In genomic region chr3:9749333-9749662, GRCh38 we compare ENCODE assay signal across 8 cellular contexts. TPM values are rescaled to one million over a fixed set of nuclear protein-coding genes. Genes with fewer than 3 reads are reported as not detected.
A peak's percentile ranks its signal among the peaks of the same experiment; 100 is the strongest.
DNase-seq lines count a peak whose midpoint lies in the region; TF ChIP-seq lines count a peak whose summit lies in the region.

No MANE protein-coding gene starts in this region.

- POLR2A ChIA-PET in PC-9 (lab: Charles Lee; ENCODE audit: unreplicated experiment): interaction anchor here (0.6 to 0.7 kb wide), 2 partner anchors 60 to 710 kb away, joined by 4 to 5 read pairs; no protein-coding TSS in a partner anchor

- H3K4me1 ChIP-seq in PC-9 (replicated peaks; ENCODE audit: insufficient read depth) (peaks cover 14% of the 10 kb centered on the region), osteoblast (ENCODE audit: insufficient read depth, low read length) (peaks cover 37% of the 10 kb centered on the region)

- H3K9me2 ChIP-seq in PC-9 (ENCODE audit: insufficient read depth): no peaks in the 10 kb centered on the region

- DNase-seq in Calu3: no peak
- DNase-seq in PC-9: no peak
- peak; percentile 45 for DNase-seq in epidermal melanocyte (ENCODE audit: insufficient read length, low spot score)
- peak; percentile 92 for DNase-seq in osteoblast (ENCODE audit: insufficient read length, low spot score, missing footprints)
- DNase-seq in G401 (ENCODE audit: low spot score): no peak
- DNase-seq in OCI-M2 (lab: John Stamatoyannopoulos, UW; ENCODE audit: unreplicated experiment): no peak
- no peak for DNase-seq in SHP77 treated with DMSO at 0.1 percent for 48 hours (lab: John Stamatoyannopoulos, UW)
- DNase-seq in globus pallidus (ENCODE audit: low spot score): no peak

- in situ Hi-C loops in G401 (cut with HindIII; ENCODE audit: low sequenced_read_pairs): no loop called here

- peaks cover 17% of the 10 kb centered on the region for H3F3A ChIP-seq in PC-9 (ENCODE audit: insufficient read depth, low read depth)

- H3K4me1 Mint-ChIP-seq in Calu3 (ENCODE audit: low read depth, unreplicated experiment): peaks cover 7% of the 10 kb centered on the region

- intact Hi-C loops in Calu3 (cut with micrococcal nuclease; ENCODE audit: unreplicated experiment): no loop called here
- intact Hi-C loops in PC-9 (cut with micrococcal nuclease; ENCODE audit: unreplicated experiment): loop anchor here (1.0 to 10.0 kb wide), 3 partner anchors 18 to 576 kb away; partner anchors contain the start of genes BRPF1 and SEC13

- H3K79me2 ChIP-seq in PC-9 (ENCODE audit: low read depth): peaks cover 10% of the 10 kb centered on the region; the same call in 1 of the 2 replicates
- H3K79me2 ChIP-seq in osteoblast (ENCODE audit: insufficient read depth, low read length): peaks cover 19% of the 10 kb centered on the region

- peak overlapping the region; percentile 76 for H3K27ac Mint-ChIP-seq in Calu3 (ENCODE audit: unreplicated experiment)

- H2AFZ ChIP-seq in PC-9 (peak overlapping the region; percentile 96), osteoblast (ENCODE audit: low read length) (peak overlapping the region; percentile 60)

- peak overlapping the region; percentile 88 for H3K4me3 Mint-ChIP-seq in Calu3 (ENCODE audit: low read depth, unreplicated experiment)

- BruUV-seq in Calu3 (replicated peaks; lab: Mats Ljungman, UMichigan) (no TSS peak), PC-9 (replicated peaks; lab: Mats Ljungman, UMichigan) (no TSS peak)

- no peaks in the 10 kb centered on the region for H4K20me1 ChIP-seq in PC-9 (ENCODE audit: insufficient read depth)
- no peaks in the 10 kb centered on the region for H4K20me1 ChIP-seq in osteoblast (ENCODE audit: insufficient read depth, low read length)

- CTCF ChIA-PET in Calu3 (lab: Charles Lee) (interaction anchor here (0.6 to 1.4 kb wide), 5 partner anchors 19 to 369 kb away, joined by 3 to 5 read pairs (median 3); no protein-coding TSS in a partner anchor), PC-9 (lab: Charles Lee) (interaction anchor here (0.5 to 0.6 kb wide), 2 partner anchors 196 to 549 kb away, joined by 4 to 7 read pairs; no protein-coding TSS in a partner anchor)

- H3K9me3 ChIP-seq in PC-9 (ENCODE audit: insufficient read depth, low read depth): no peaks in the 10 kb centered on the region
- H3K9me3 ChIP-seq in osteoblast (ENCODE audit: low read depth, low read length): no peaks in the 10 kb centered on the region

- no peak for TF ChIP-seq CTCF in Calu3 (IDR thresholded peaks at IDR 0.05; ENCODE audit: unreplicated experiment)
- TF ChIP-seq CTCF in PC-9 (conservative IDR thresholded peaks at IDR 0.05): no peak
- no peak for TF ChIP-seq CTCF in osteoblast (IDR thresholded peaks at IDR 0.05; ENCODE audit: extremely low read depth, low read depth, low read length)

- H3K4me2 ChIP-seq in PC-9: peak overlapping the region; percentile 96
- peak overlapping the region; percentile 92 for H3K4me2 ChIP-seq in osteoblast (ENCODE audit: insufficient read depth, low read length)

- H3K27me3 ChIP-seq in PC-9 (ENCODE audit: insufficient read depth, low read depth): no peaks in the 10 kb centered on the region
- H3K27me3 ChIP-seq in osteoblast (ENCODE audit: insufficient read depth, low read length): no peaks in the 10 kb centered on the region

- H3K9me3 Mint-ChIP-seq in Calu3 (ENCODE audit: low read depth, unreplicated experiment): no peaks in the 10 kb centered on the region

- no peaks in the 10 kb centered on the region for H3K27me3 Mint-ChIP-seq in Calu3 (ENCODE audit: unreplicated experiment)

- peaks cover 32% of the 10 kb centered on the region for H3K36me3 Mint-ChIP-seq in Calu3 (ENCODE audit: insufficient read depth, unreplicated experiment)

- 0 out of 2 replicates have a peak, but pooled peaks cover 12% of the 10 kb centered on the region for H3K36me3 ChIP-seq in PC-9 (ENCODE audit: low read depth)
- peaks cover 51% of the 10 kb centered on the region for H3K36me3 ChIP-seq in osteoblast (ENCODE audit: insufficient read depth, low read length)

- H3K27ac ChIP-seq in PC-9: no peak overlapping the region; the same call in 1 of the 2 replicates
- H3K27ac ChIP-seq in osteoblast (ENCODE audit: low read depth, low read length): peak overlapping the region; percentile 66

- peak overlapping the region; percentile 59 for H3K4me3 ChIP-seq in PC-9
- peak overlapping the region; percentile 79 for H3K4me3 ChIP-seq in osteoblast (ENCODE audit: insufficient read depth, low read length)

RNA-seq across cellular contexts. Expression of gene OGG1, which starts 0.5 kb away (rescaled TPM):
- total RNA-seq in Calu3 (2022): 17.1 and 21.8 TPM in 2 replicates
- total RNA-seq in PC-9 (2021): 22.1 and 24.3 TPM in 2 replicates
- 24.8 and 25.7 TPM in 2 replicates for total RNA-seq in osteoblast
- 32.1 and 35.3 TPM in 2 replicates for total RNA-seq in G401 (2014; rRNA removed; shearing (Covaris generic))

RNA-seq across cellular contexts. Expression of gene BRPF1, which starts 17.8 kb away (rescaled TPM):
- total RNA-seq in Calu3 (2022) (19.8 and 20.4 TPM in 2 replicates), PC-9 (2021) (15.9 and 18.3 TPM in 2 replicates), osteoblast (14.1 and 14.5 TPM in 2 replicates)
- total RNA-seq in G401 (2014; rRNA removed; shearing (Covaris generic)): 18.5 and 23.7 TPM in 2 replicates

RNA-seq across cellular contexts. Expression of gene CAMK1, which starts 20.4 kb away (rescaled TPM):
- 4.1 and 7.2 TPM in 2 replicates for total RNA-seq in Calu3 (2022)
- 2.0 and 3.1 TPM in 2 replicates for total RNA-seq in PC-9 (2021)
- 22.1 and 25.9 TPM in 2 replicates for total RNA-seq in osteoblast
- total RNA-seq in G401 (2014; rRNA removed; shearing (Covaris generic)): not detected in 2 replicates

RNA-seq across cellular contexts. Expression of gene TADA3, which starts 43.0 kb away (rescaled TPM):
- total RNA-seq in Calu3 (2022): 45.8 and 48.5 TPM in 2 replicates
- 72.4 and 99.1 TPM in 2 replicates for total RNA-seq in PC-9 (2021)
- total RNA-seq in osteoblast: 88.4 and 102 TPM in 2 replicates
- 70.0 and 72.1 TPM in 2 replicates for total RNA-seq in G401 (2014; rRNA removed; shearing (Covaris generic))

RNA-seq across cellular contexts. Expression of gene ARPC4, which starts 43.6 kb away (rescaled TPM):
- total RNA-seq in Calu3 (2022) (133 and 141 TPM in 2 replicates), PC-9 (2021) (114 and 127 TPM in 2 replicates), osteoblast (203 and 222 TPM in 2 replicates)
- total RNA-seq in G401 (2014; rRNA removed; shearing (Covaris generic)): 231 and 292 TPM in 2 replicates

Comparison
In these comparisons a context has a peak if more than half of its experiments do, and no peak if none do; other contexts are left out.
1. DNase-seq: peak in epidermal melanocyte (single experiment) and osteoblast (single experiment); none in Calu3 (single experiment), PC-9 (0 of 2), G401 (single experiment), OCI-M2 (single experiment), SHP77 treated with DMSO at 0.1 percent for 48 hours (single experiment) and globus pallidus (single experiment).